Comparison of ENCODE assay signal across 18 cellular contexts in genomic region chr6:137827411-137827940, GRCh38. TPM values are rescaled to one million over a fixed set of nuclear protein-coding genes. Genes with fewer than 3 reads are reported as not detected.
A peak's percentile ranks its signal among the peaks of the same experiment; 100 is the strongest.
DNase-seq lines count a peak whose midpoint lies in the region; ATAC-seq and TF ChIP-seq lines count a peak whose summit lies in the region.
"Had no signal": no experiment of that assay in that cellular context is flagged by ENCODE, and none has a peak within 500 bp of the region (broad histone marks: within the 10 kb centered on the region; RNA-seq: fewer than 3 reads in every experiment).

No MANE protein-coding gene starts in this region.

- no peaks in the 10 kb centered on the region for H3K9me3 ChIP-seq in HCT116 (ENCODE audit: control insufficient read depth in 1 of 2, insufficient read depth in 1 of 2, low read depth in 1 of 2, low read length in 2 of 2)
- no peaks in the 10 kb centered on the region for H3K9me3 ChIP-seq in naive thymus-derived CD4-positive, alpha-beta T cell (ENCODE audit: control insufficient read depth in 2 of 3, low read length in 3 of 3)
- H3K9me3 ChIP-seq: psoas muscle, spleen had no signal

- H3K4me1 ChIP-seq in HCT116 (ENCODE audit: control insufficient read depth in 1 of 2, insufficient read depth in 2 of 2, low read length in 2 of 2), result peaks cover 4 to 44% of the 10 kb centered on the region in 2 experiments; a peak in 3 of 4 replicates
- H3K4me1 ChIP-seq in naive thymus-derived CD4-positive, alpha-beta T cell (ENCODE audit: control insufficient read depth in 2 of 2, insufficient read depth in 2 of 2, low read length in 2 of 2), result peaks cover 31 to 45% of the 10 kb centered on the region in 2 donors
- H3K4me1 ChIP-seq: psoas muscle had no signal

- no peaks in the 10 kb centered on the region for H4K20me1 ChIP-seq in HCT116 (ENCODE audit: insufficient read depth)

- no peaks in the 10 kb centered on the region for H3K36me3 ChIP-seq in HCT116 (ENCODE audit: control insufficient read depth in 1 of 2, insufficient read depth in 2 of 2, low read length in 2 of 2)
- H3K36me3 ChIP-seq in naive thymus-derived CD4-positive, alpha-beta T cell (ENCODE audit: control insufficient read depth in 2 of 3, insufficient read depth in 3 of 3, low read length in 3 of 3), result no peaks in the 10 kb centered on the region
- H3K36me3 ChIP-seq: cardiac muscle cell, spleen had no signal

- RAD21 ChIA-PET in HCT116 (lab: Charles Lee; ENCODE audit: low non-redundant PET in 1 of 2, low total read pairs in 2 of 2, uncharacterized antibody in 2 of 2, unreplicated experiment in 2 of 2), result interaction anchor here in 1 of 2 experiments (0.5 kb wide), 1 partner anchor 39 kb away, joined by 3 read pairs; no protein-coding TSS in a partner anchor

- no peak for TF ChIP-seq POLR2A in HCT116 (IDR thresholded peaks at IDR 0.05; ENCODE audit: borderline replicate concordance, extremely low read depth, insufficient read depth, insufficient read length)
- no peak for TF ChIP-seq POLR2A in GM18505 (IDR thresholded peaks at IDR 0.05; ENCODE audit: borderline replicate concordance, extremely low read depth, insufficient read depth, insufficient read length)

- no peaks in the 10 kb centered on the region for H3K9me2 ChIP-seq in HCT116 (ENCODE audit: insufficient read depth)

- H3K27me3 ChIP-seq in HCT116 (ENCODE audit: insufficient read depth, low read length), result no peaks in the 10 kb centered on the region
- H3K27me3 ChIP-seq in naive thymus-derived CD4-positive, alpha-beta T cell (ENCODE audit: control insufficient read depth in 2 of 2, insufficient read depth in 2 of 2, low read length in 2 of 2), result no peaks in the 10 kb centered on the region
- H3K27me3 ChIP-seq: cardiac muscle cell, spleen had no signal

- H3K9ac ChIP-seq in HCT116 (ENCODE audit: low read length), result no peak overlapping the region

- ATAC-seq in HCT116 (no peak), HG03521 (IDR thresholded peaks at IDR 0.05; ENCODE audit: unreplicated experiment) (no peak), GM18505 (IDR thresholded peaks at IDR 0.05; ENCODE audit: unreplicated experiment) (no peak)
- ATAC-seq in naive thymus-derived CD4-positive, alpha-beta T cell, result no peak
- ATAC-seq: psoas muscle had no signal

- no peak overlapping the region for H3K27ac ChIP-seq in HCT116 (ENCODE audit: low read depth, low read length)
- H3K27ac ChIP-seq in naive thymus-derived CD4-positive, alpha-beta T cell (ENCODE audit: low read depth, low read length), result peak overlapping the region; percentile 16
- H3K27ac ChIP-seq: 22Rv1, cardiac muscle cell, psoas muscle had no signal

- H3K9me3 Mint-ChIP-seq in T-helper 1 cell treated with Interleukin-12 subunit alpha and Interleukin-12 subunit beta and Interleukin-4 antibody, amounts not matched to agents 30 μg/mL and 1 μg/mL, for 36 hours, result peaks cover 6% of the 10 kb centered on the region
- H3K9me3 Mint-ChIP-seq in activated T-helper 2 cell treated with anti-CD3 and anti-CD28 coated beads, Interferon-gamma antibody, Interleukin-2, Interleukin-4, amounts not matched to agents 10 μg/mL and 5 μg/mL and 100 μg/mL, durations not matched to agents 14 hours and 24 hours and 36 hours, result no peaks in the 10 kb centered on the region
- peaks cover 0 to 19% (median 5%) of the 10 kb centered on the region in 11 donors for H3K9me3 Mint-ChIP-seq in naive thymus-derived CD4-positive, alpha-beta T cell
- H3K9me3 Mint-ChIP-seq: neural crest cell had no signal

- H3K4me3 Mint-ChIP-seq in T-helper 1 cell treated with Interleukin-12 subunit alpha and Interleukin-12 subunit beta and Interleukin-4 antibody, amounts not matched to agents 30 μg/mL and 1 μg/mL, for 36 hours, result no peak overlapping the region
- peak overlapping the region; percentile 41 for H3K4me3 Mint-ChIP-seq in activated T-helper 2 cell treated with anti-CD3 and anti-CD28 coated beads, Interferon-gamma antibody, Interleukin-2, Interleukin-4, amounts not matched to agents 10 μg/mL and 5 μg/mL and 100 μg/mL, durations not matched to agents 14 hours and 24 hours and 36 hours (ENCODE audit: low read depth)
- H3K4me3 Mint-ChIP-seq in naive thymus-derived CD4-positive, alpha-beta T cell, result peak overlapping the region in 4 of 10 donors; percentile 5 to 61 (median 52)
- H3K4me3 Mint-ChIP-seq: neural crest cell had no signal

- DNase-seq in T-helper 1 cell (no peak), HCT116 (ENCODE audit: low read depth, low spot score) (no peak), NK-92 (lab: John Stamatoyannopoulos, UW; ENCODE audit: unreplicated experiment) (no peak)
- DNase-seq in activated T-helper 2 cell treated with anti-CD3 and anti-CD28 coated beads, Interferon-gamma antibody, Interleukin-2, Interleukin-4, amounts not matched to agents 10 μg/mL and 5 μg/mL and 100 μg/mL, durations not matched to agents 14 hours and 24 hours and 36 hours (ENCODE audit: low spot score), result no peak
- DNase-seq in naive thymus-derived CD4-positive, alpha-beta T cell, result no peak
- DNase-seq: DMS153, islet precursor cell, mesendoderm, NCI-H1105 treated with DMSO at 0.1 percent for 48 hours, NCI-H774, psoas muscle, spleen had no signal

- POLR2A ChIA-PET in HCT116 (lab: Charles Lee), result no interaction called here
- POLR2A ChIA-PET in naive thymus-derived CD4-positive, alpha-beta T cell (lab: Charles Lee), result interaction anchor here (1.2 kb wide), 3 partner anchors 22 to 40 kb away, joined by 3 to 5 read pairs (median 3); partner anchors contain the start of gene TNFAIP3

- intact Hi-C loops in HCT116 (cut with micrococcal nuclease), result no loop called here
- intact Hi-C loops in activated T-helper 2 cell treated with anti-CD3 and anti-CD28 coated beads, Interferon-gamma antibody, Interleukin-2, Interleukin-4, amounts not matched to agents 10 μg/mL and 5 μg/mL and 100 μg/mL, durations not matched to agents 14 hours and 24 hours and 36 hours (cut with micrococcal nuclease), result no loop called here
- intact Hi-C loops in naive thymus-derived CD4-positive, alpha-beta T cell (cut with micrococcal nuclease), result no loop called here

- H2AFZ ChIP-seq in HCT116 (ENCODE audit: low read depth, low read length, poor library complexity, severe bottlenecking), result peak overlapping the region; percentile 32

- no peak overlapping the region for H3K4me3 ChIP-seq in HCT116 (replicated peaks in 1 of 2; ENCODE audit: low read depth in 1 of 2, low read length in 2 of 2)
- no peak overlapping the region for H3K4me3 ChIP-seq in naive thymus-derived CD4-positive, alpha-beta T cell (ENCODE audit: low read length)
- H3K4me3 ChIP-seq: cardiac muscle cell, psoas muscle, spleen had no signal

- H3K27ac Mint-ChIP-seq in T-helper 1 cell treated with Interleukin-12 subunit alpha and Interleukin-12 subunit beta and Interleukin-4 antibody, amounts not matched to agents 30 μg/mL and 1 μg/mL, for 36 hours, result peak overlapping the region; percentile 93
- H3K27ac Mint-ChIP-seq in activated T-helper 2 cell treated with anti-CD3 and anti-CD28 coated beads, Interferon-gamma antibody, Interleukin-2, Interleukin-4, amounts not matched to agents 10 μg/mL and 5 μg/mL and 100 μg/mL, durations not matched to agents 14 hours and 24 hours and 36 hours, result peak overlapping the region; percentile 98
- H3K27ac Mint-ChIP-seq in naive thymus-derived CD4-positive, alpha-beta T cell, result peak overlapping the region; percentile 67 to 98 (median 90)

- H3K27me3 Mint-ChIP-seq in T-helper 1 cell treated with Interleukin-12 subunit alpha and Interleukin-12 subunit beta and Interleukin-4 antibody, amounts not matched to agents 30 μg/mL and 1 μg/mL, for 36 hours (ENCODE audit: low read depth), result no peaks in the 10 kb centered on the region
- no peaks in the 10 kb centered on the region for H3K27me3 Mint-ChIP-seq in activated T-helper 2 cell treated with anti-CD3 and anti-CD28 coated beads, Interferon-gamma antibody, Interleukin-2, Interleukin-4, amounts not matched to agents 10 μg/mL and 5 μg/mL and 100 μg/mL, durations not matched to agents 14 hours and 24 hours and 36 hours (ENCODE audit: low read depth)
- no peaks in the 10 kb centered on the region for H3K27me3 Mint-ChIP-seq in naive thymus-derived CD4-positive, alpha-beta T cell

- no peak for TF ChIP-seq RAD21 in HCT116 (IDR thresholded peaks at IDR 0.05; ENCODE audit: low read depth)

- no peak overlapping the region for H3K4me2 ChIP-seq in HCT116 (ENCODE audit: low read length)

- CTCF ChIA-PET in HCT116 (lab: Charles Lee), result no interaction called here
- CTCF ChIA-PET in naive thymus-derived CD4-positive, alpha-beta T cell (lab: Charles Lee), result interaction anchor here (1.4 to 2.6 kb wide), 3 partner anchors 28 to 119 kb away, joined by 3 to 9 read pairs (median 7); partner anchors contain the start of gene TNFAIP3

- H3K36me3 Mint-ChIP-seq in T-helper 1 cell treated with Interleukin-12 subunit alpha and Interleukin-12 subunit beta and Interleukin-4 antibody, amounts not matched to agents 30 μg/mL and 1 μg/mL, for 36 hours (ENCODE audit: low read depth), result no peaks in the 10 kb centered on the region
- H3K36me3 Mint-ChIP-seq in activated T-helper 2 cell treated with anti-CD3 and anti-CD28 coated beads, Interferon-gamma antibody, Interleukin-2, Interleukin-4, amounts not matched to agents 10 μg/mL and 5 μg/mL and 100 μg/mL, durations not matched to agents 14 hours and 24 hours and 36 hours (ENCODE audit: low read depth), result peaks cover 10% of the 10 kb centered on the region
- H3K36me3 Mint-ChIP-seq in naive thymus-derived CD4-positive, alpha-beta T cell, result peaks cover 0 to 16% (median 10%) of the 10 kb centered on the region in 5 donors

- no peak for TF ChIP-seq CTCF in HCT116 (IDR thresholded peaks at IDR 0.05 in 2 of 3, conservative IDR thresholded peaks at IDR 0.05 in 1 of 3; ENCODE audit: borderline replicate concordance in 1 of 3, insufficient read depth in 1 of 3, low read depth in 2 of 3, low read length in 2 of 3)

- BruUV-seq in HCT116 (replicated peaks; lab: Mats Ljungman, UMichigan), result no TSS peak

- peaks cover 67% of the 10 kb centered on the region for H3K4me1 Mint-ChIP-seq in T-helper 1 cell treated with Interleukin-12 subunit alpha and Interleukin-12 subunit beta and Interleukin-4 antibody, amounts not matched to agents 30 μg/mL and 1 μg/mL, for 36 hours (ENCODE audit: low read depth)
- peaks cover 80% of the 10 kb centered on the region for H3K4me1 Mint-ChIP-seq in activated T-helper 2 cell treated with anti-CD3 and anti-CD28 coated beads, Interferon-gamma antibody, Interleukin-2, Interleukin-4, amounts not matched to agents 10 μg/mL and 5 μg/mL and 100 μg/mL, durations not matched to agents 14 hours and 24 hours and 36 hours (ENCODE audit: low read depth)
- peaks cover 29 to 81% (median 72%) of the 10 kb centered on the region in 7 donors for H3K4me1 Mint-ChIP-seq in naive thymus-derived CD4-positive, alpha-beta T cell

- H3K79me2 ChIP-seq in HCT116 (ENCODE audit: insufficient read depth, low read length), result no peaks in the 10 kb centered on the region

TF ChIP-seq in HCT116, 20 proteins besides CTCF, POLR2A, EP300 and RAD21 (continues in another document):
- no peak for TF ChIP-seq EGR1 (IDR thresholded peaks at IDR 0.05; ENCODE audit: low read depth)

RNA-seq across cellular contexts. Expression of gene TNFAIP3, which starts 39.6 kb away (rescaled TPM):
- total RNA-seq in HCT116 (2021; ENCODE audit: unreplicated experiment), result 4.4 TPM
- 1.5 and 1.7 TPM in 2 replicates for polyA plus RNA-seq in HCT116 (2012)
- total RNA-seq in activated T-helper 2 cell treated with anti-CD3 and anti-CD28 coated beads, Interferon-gamma antibody, Interleukin-2, Interleukin-4, amounts not matched to agents 10 μg/mL and 5 μg/mL and 100 μg/mL, durations not matched to agents 14 hours and 24 hours and 36 hours, result 250 and 251 TPM in 2 replicates
- total RNA-seq in naive thymus-derived CD4-positive, alpha-beta T cell, result 1,000 to 10,000 TPM in 2 of 5 experiments, 100 to 1,000 TPM in 3; 135 to 2,915 (median 141) TPM
- 10 to 100 TPM; 66.6 to 90.5 TPM for polyA plus RNA-seq in naive thymus-derived CD4-positive, alpha-beta T cell

Comparison
In these comparisons a context has a peak if more than half of its experiments do, and no peak if none do; other contexts are left out.
1. RNA of gene TNFAIP3, which starts 39.6 kb away (total RNA-seq): 250 to 251 TPM in activated T-helper 2 cell treated with anti-CD3 and anti-CD28 coated beads, Interferon-gamma antibody, Interleukin-2, Interleukin-4, amounts not matched to agents 10 μg/mL and 5 μg/mL and 100 μg/mL, durations not matched to agents 14 hours and 24 hours and 36 hours and 135 to 2,915 TPM in naive thymus-derived CD4-positive, alpha-beta T cell; 4.4 TPM in HCT116 (single experiment); every median in the first group is over 10 times any median in the second.
2. Peak in every context shown above with its lines, with median percentiles within 50 percentile points of each other: H3K27ac Mint-ChIP-seq.